ENCODE assay signal across 20 cellular contexts in genomic region chr11:116311141-116311540, GRCh38.
DNase-seq lines count a peak whose midpoint lies in the region; ATAC-seq and TF ChIP-seq lines count a peak whose summit lies in the region.
"Had no signal": no experiment of that assay in that cellular context is flagged by ENCODE, and none has a peak within 500 bp of the region (broad histone marks: within the 10 kb centered on the region; RNA-seq: fewer than 3 reads in every experiment).

No MANE protein-coding gene starts in this region.

- H2BK120ac ChIP-seq in mesenchymal stem cell (ENCODE audit: low read depth, low read length): no peak overlapping the region

- H2AFZ ChIP-seq in SK-N-SH (ENCODE audit: low read depth) (no peak overlapping the region), mesenchymal stem cell (ENCODE audit: low read depth, low read length) (no peak overlapping the region)

- H3K23ac ChIP-seq in mesenchymal stem cell (ENCODE audit: low read length in 2 of 2): no peak overlapping the region

- H3F3A ChIP-seq in SK-N-SH (replicated peaks; ENCODE audit: insufficient read depth): peaks cover 4% of the 10 kb centered on the region

- no peak overlapping the region for H4K8ac ChIP-seq in mesenchymal stem cell (ENCODE audit: low read length)

- no peak overlapping the region for H2BK12ac ChIP-seq in mesenchymal stem cell (ENCODE audit: low read length in 2 of 2)

- H3K79me2 ChIP-seq in SK-N-SH (ENCODE audit: insufficient read depth): no peaks in the 10 kb centered on the region

- no peak overlapping the region for H3K14ac ChIP-seq in mesenchymal stem cell (ENCODE audit: low read length in 2 of 2)

- H3K9ac ChIP-seq in SK-N-SH (no peak overlapping the region), mesenchymal stem cell (ENCODE audit: low read length) (no peak overlapping the region)

- no peak overlapping the region for H2BK5ac ChIP-seq in mesenchymal stem cell (ENCODE audit: low read depth, low read length, poor library complexity, severe bottlenecking)

- peak; percentile 39 for DNase-seq in SK-N-SH
- peak; percentile 97 to 99 for DNase-seq in NCI-H2081 (lab: John Stamatoyannopoulos, UW)
- DNase-seq in NCI-H748 (lab: John Stamatoyannopoulos, UW; ENCODE audit: unreplicated experiment): peak; percentile 94
- DNase-seq in mesenchymal stem cell: no peak
- no peak for DNase-seq in foreskin fibroblast
- DNase-seq in KG1 (lab: John Stamatoyannopoulos, UW): no peak
- DNase-seq: activated CD4-positive, alpha-beta T cell treated with anti-CD3 and anti-CD28 coated beads for 48 hours; activated naive CD4-positive, alpha-beta T cell; activated T-cell treated with anti-CD3 and anti-CD28 coated beads, Interleukin-2, amount 50 U/mL, for 4 hours; effector CD8-positive, alpha-beta T cell; erythroblast; foreskin keratinocyte; MV-4-11; stomach; T-helper 17 cell; trophoblast cell had no signal

- H3K27me3 ChIP-seq in SK-N-SH (ENCODE audit: insufficient read depth) (no peaks in the 10 kb centered on the region), mesenchymal stem cell (ENCODE audit: control insufficient read depth in 1 of 2, insufficient read depth in 1 of 2, low read length in 2 of 2) (peaks cover 0 to 14% of the 10 kb centered on the region in 2 experiments)
- H3K27me3 ChIP-seq: breast epithelium, stomach had no signal

- H3K4me3 ChIP-seq in SK-N-SH (ENCODE audit: low read depth in 2 of 2, low read length in 1 of 2) (no peak overlapping the region), mesenchymal stem cell (ENCODE audit: insufficient read depth in 1 of 2, low read depth in 1 of 2, low read length in 2 of 2) (no peak overlapping the region), foreskin fibroblast (ENCODE audit: low read depth in 1 of 2, low read length in 2 of 2) (no peak overlapping the region)
- H3K4me3 ChIP-seq: breast epithelium, GM12878, stomach had no signal

- TF ChIP-seq RAD21 in SK-N-SH (IDR thresholded peaks at IDR 0.05; ENCODE audit: low read length): 0 out of 2 replicates have a peak, but pooled peaks have one; percentile 4

- no peaks in the 10 kb centered on the region for H3K9me2 ChIP-seq in SK-N-SH

- 46% methylated on average over 3 of the region's 4 CpGs for WGBS in SK-N-SH (ENCODE audit: low lambda C conversion rate)
- WGBS in mesenchymal stem cell: 63% methylated on average over 4 of the region's 4 CpGs

- POLR2A ChIA-PET in SK-N-SH (lab: Yijun Ruan, JAX): interaction anchor here (1.1 to 4.4 kb wide), 3 partner anchors 74 to 190 kb away, joined by 3 to 33 read pairs (median 23); no protein-coding TSS in a partner anchor

- no peak overlapping the region for H2AK5ac ChIP-seq in mesenchymal stem cell (ENCODE audit: low read length, severe bottlenecking)

- H3K4ac ChIP-seq in mesenchymal stem cell (ENCODE audit: low read depth in 1 of 2, low read length in 2 of 2): no peak overlapping the region

- H3K79me1 ChIP-seq in mesenchymal stem cell (replicated peaks; ENCODE audit: low read length, poor library complexity, severe bottlenecking): no peaks in the 10 kb centered on the region

- no peak overlapping the region for H3K4me2 ChIP-seq in SK-N-SH
- no peak overlapping the region for H3K4me2 ChIP-seq in mesenchymal stem cell (ENCODE audit: low read length, poor library complexity, severe bottlenecking)

- TF ChIP-seq CTCF in SK-N-SH (IDR thresholded peaks at IDR 0.05): no peak
- TF ChIP-seq CTCF in foreskin fibroblast (IDR thresholded peaks at IDR 0.05; ENCODE audit: low read depth, low read length): no peak

- H3K36me3 ChIP-seq in SK-N-SH (replicated peaks in 1 of 2; ENCODE audit: control insufficient read depth in 1 of 2, insufficient read depth in 2 of 2, low read length in 1 of 2) (no peaks in the 10 kb centered on the region), mesenchymal stem cell (ENCODE audit: control insufficient read depth in 1 of 2, insufficient read depth in 2 of 2, low read depth in 1 of 2, low read length in 2 of 2) (no peaks in the 10 kb centered on the region)
- H3K36me3 ChIP-seq: breast epithelium, stomach had no signal

- no peak for TF ChIP-seq POLR2A in GM18505 (IDR thresholded peaks at IDR 0.05; ENCODE audit: borderline replicate concordance, extremely low read depth, insufficient read depth, insufficient read length)

- TF ChIP-seq EP300 in SK-N-SH (IDR thresholded peaks at IDR 0.05; ENCODE audit: borderline replicate concordance in 1 of 2, low read depth in 1 of 2, low read length in 1 of 2): no peak; a peak in 1 of 4 replicates

- no peak overlapping the region for H4K91ac ChIP-seq in mesenchymal stem cell (ENCODE audit: low read length)

- H3K27ac ChIP-seq in SK-N-SH (ENCODE audit: low read depth in 2 of 2, low read length in 1 of 2) (peak overlapping the region in 1 of 2 experiments; percentile 100; a peak in 2 of 4 replicates), mesenchymal stem cell (ENCODE audit: low read length, poor library complexity, severe bottlenecking) (no peak overlapping the region)
- H3K27ac ChIP-seq: breast epithelium, foreskin keratinocyte, stomach had no signal

- ATAC-seq in SK-N-SH treated with all-trans-retinoic acid at 6 μM for 48 hours (no peak), GM18505 (IDR thresholded peaks at IDR 0.05; ENCODE audit: unreplicated experiment) (no peak)
- ATAC-seq: activated T-cell treated with anti-CD3 and anti-CD28 coated beads, Interleukin-2, amount 50 U/mL, for 4 hours; foreskin keratinocyte; GM12878; T-helper 17 cell had no signal

- H4K20me1 ChIP-seq in SK-N-SH (ENCODE audit: insufficient read depth): no peaks in the 10 kb centered on the region

- H3K9me3 ChIP-seq in SK-N-SH (no peaks in the 10 kb centered on the region), mesenchymal stem cell (ENCODE audit: control insufficient read depth, low read length) (no peaks in the 10 kb centered on the region)
- H3K9me3 ChIP-seq: breast epithelium, stomach had no signal

- H2BK15ac ChIP-seq in mesenchymal stem cell (ENCODE audit: low read depth, poor library complexity, severe bottlenecking): no peak overlapping the region

- H3K18ac ChIP-seq in mesenchymal stem cell (ENCODE audit: low read depth in 1 of 2, low read length in 2 of 2): no peak overlapping the region

- CTCF ChIA-PET in SK-N-SH (lab: Yijun Ruan, JAX): interaction anchor here (0.9 to 1.4 kb wide), 6 partner anchors 9 to 194 kb away, joined by 3 to 4 read pairs (median 3); no protein-coding TSS in a partner anchor

- H3K4me1 ChIP-seq in SK-N-SH (ENCODE audit: control insufficient read depth in 1 of 2, insufficient read depth in 2 of 2, low read depth in 1 of 2, low read length in 1 of 2) (peaks cover 27 to 42% of the 10 kb centered on the region in 2 experiments), mesenchymal stem cell (ENCODE audit: control insufficient read depth, insufficient read depth, low read depth, low read length) (peaks cover 2% of the 10 kb centered on the region)
- H3K4me1 ChIP-seq: breast epithelium had no signal

TF ChIP-seq in SK-N-SH, 30 proteins besides CTCF, POLR2A, EP300 and RAD21:
- TF ChIP-seq TAF1 (IDR thresholded peaks at IDR 0.05; ENCODE audit: borderline replicate concordance, low read depth, low read length) (no peak), NFIC (IDR thresholded peaks at IDR 0.05; ENCODE audit: borderline replicate concordance) (0 out of 2 replicates have a peak, but pooled peaks have one; percentile 13), FOSL2 (IDR thresholded peaks at IDR 0.05; ENCODE audit: borderline replicate concordance, low read depth) (no peak), RFX5 (IDR thresholded peaks at IDR 0.05; ENCODE audit: low read length) (no peak), RCOR1 (IDR thresholded peaks at IDR 0.05; ENCODE audit: low read length) (peak; percentile 43; the same call in 1 of the 2 replicates)

TF ChIP-seq in SK-N-SH treated with all-trans-retinoic acid at 6 μM for 48 hours, 23 proteins besides CTCF, POLR2A, EP300 and RAD21 (continues in another document):
- TF ChIP-seq PPARA (CRISPR knock-in tag; IDR thresholded peaks at IDR 0.05; ENCODE audit: borderline replicate concordance) (no peak), CSRNP3 (CRISPR knock-in tag; IDR thresholded peaks at IDR 0.05) (no peak), PATZ1 (CRISPR knock-in tag; IDR thresholded peaks at IDR 0.05; ENCODE audit: borderline replicate concordance) (no peak), ISL1 (CRISPR knock-in tag; IDR thresholded peaks at IDR 0.05) (no peak), ZC3H10 (CRISPR knock-in tag; IDR thresholded peaks at IDR 0.05) (no peak), CSDC2 (CRISPR knock-in tag; IDR thresholded peaks at IDR 0.05) (no peak)

Comparison
In these comparisons a context has a peak if more than half of its experiments do, and no peak if none do; other contexts are left out.
1. DNase-seq: peak in SK-N-SH (single experiment), NCI-H2081 (2 of 2) and NCI-H748 (single experiment); none in mesenchymal stem cell (single experiment), foreskin fibroblast (0 of 2) and KG1 (single experiment).